25 cellular contexts compared by ENCODE assay signal in the genomic region with DNA sequence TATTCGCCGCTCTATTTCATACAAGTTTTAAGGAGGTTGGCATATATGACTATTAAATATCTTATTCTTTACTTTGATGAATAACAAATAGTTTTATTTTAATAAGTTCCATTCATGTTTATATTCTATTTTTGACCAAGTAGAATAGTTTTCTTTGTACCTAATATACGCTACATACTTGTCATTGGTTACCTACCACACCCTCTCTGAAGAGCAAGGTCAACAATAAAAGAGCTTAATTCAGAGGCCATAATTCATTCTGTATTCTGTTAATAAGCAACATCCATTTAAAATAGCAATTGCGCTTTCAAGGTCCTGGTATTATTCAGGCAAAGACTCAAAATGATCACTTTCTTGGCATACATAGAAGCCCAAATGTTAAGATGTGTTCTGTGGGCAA. TPM values are rescaled to one million over a fixed set of nuclear protein-coding genes. Genes with fewer than 3 reads are reported as not detected.
DNase-seq lines count a peak whose midpoint lies in the region; ATAC-seq, FAIRE-seq and TF ChIP-seq lines count a peak whose summit lies in the region.
"Had no signal": no experiment of that assay in that cellular context is flagged by ENCODE, and none has a peak within 500 bp of the region (broad histone marks: within the 10 kb centered on the region; RNA-seq: fewer than 3 reads in every experiment).

No MANE protein-coding gene starts in this region.

- H3K27ac Mint-ChIP-seq in T-helper 17 cell, result peak overlapping the region; percentile 70
- H3K27ac Mint-ChIP-seq: B cell; CD4-positive, CD25-positive, alpha-beta regulatory T cell; CD8-positive, alpha-beta T cell had no signal

- H2BK5ac ChIP-seq in H1 (ENCODE audit: low read depth, low read length), result peak overlapping the region; percentile 84; the same call in 1 of the 2 replicates

- H3K4me3 ChIP-seq in H1 (ENCODE audit: extremely low read depth in 1 of 4, insufficient read depth in 2 of 4, low read depth in 3 of 4, low read length in 4 of 4), result no peak overlapping the region
- no peak overlapping the region for H3K4me3 ChIP-seq in upper lobe of right lung
- no peak overlapping the region for H3K4me3 ChIP-seq in hepatocyte
- H3K4me3 ChIP-seq: BLaER1, GM12878 had no signal

- peak; percentile 19 for DNase-seq in NCI-H748 (lab: John Stamatoyannopoulos, UW; ENCODE audit: unreplicated experiment)
- no peak for DNase-seq in NCI-H748 treated with DMSO at 0.1 percent for 48 hours (lab: John Stamatoyannopoulos, UW)
- no peak for DNase-seq in T-helper 17 cell
- no peak for DNase-seq in H1 (ENCODE audit: low read depth in 1 of 2, low spot score in 2 of 2)
- no peak for DNase-seq in upper lobe of right lung
- no peak for DNase-seq in NCI-H1694 treated with DMSO at 0.1 percent for 48 hours (lab: John Stamatoyannopoulos, UW)
- no peak for DNase-seq in hepatocyte (ENCODE audit: low spot score)
- DNase-seq: CD4-positive, CD25-positive, alpha-beta regulatory T cell; CD8-positive, alpha-beta T cell; DMS 273 treated with DMSO at 0.1 percent for 48 hours; DMS79; EL; GDM1; GOT3; H7 had no signal

- no peak overlapping the region for H3K23ac ChIP-seq in H1 (ENCODE audit: insufficient read length)

- H4K20me1 ChIP-seq in H1 (replicated peaks in 1 of 2; ENCODE audit: control insufficient read depth in 1 of 2, insufficient read depth in 2 of 2, low read length in 2 of 2) (no peaks in the 10 kb centered on the region), hepatocyte (ENCODE audit: insufficient read depth, poor library complexity, severe bottlenecking) (no peaks in the 10 kb centered on the region)
- H4K20me1 ChIP-seq: BLaER1 had no signal

- peaks cover 12% of the 10 kb centered on the region for H3K4me1 Mint-ChIP-seq in T-helper 17 cell

- intact Hi-C loops in upper lobe of right lung (cut with DNase I), result no loop called here

- H2BK120ac ChIP-seq in H1 (replicated peaks; ENCODE audit: low read depth, low read length), result peak overlapping the region; percentile 83

- no peak overlapping the region for H3K4ac ChIP-seq in H1 (replicated peaks; ENCODE audit: insufficient read length, low read depth, low read length)

- H3K14ac ChIP-seq in H1 (ENCODE audit: insufficient read length), result no peak overlapping the region

- peak overlapping the region; percentile 93 for H4K91ac ChIP-seq in H1 (replicated peaks; ENCODE audit: insufficient read length, low read length)

- no peak for TF ChIP-seq POLR2A in H1 (IDR thresholded peaks at IDR 0.05; ENCODE audit: control extremely low read depth in 1 of 2, low read depth in 2 of 2, low read length in 2 of 2)

- H3K56ac ChIP-seq in H1 (replicated peaks; ENCODE audit: insufficient read length, low read depth, low read length), result no peak overlapping the region

- H3K79me2 ChIP-seq in H1 (ENCODE audit: control insufficient read depth in 1 of 2, insufficient read depth in 2 of 2, low read length in 2 of 2) (no peaks in the 10 kb centered on the region), hepatocyte (no peaks in the 10 kb centered on the region)

- peak overlapping the region; percentile 91; the same call in 1 of the 2 replicates for H2BK20ac ChIP-seq in H1 (ENCODE audit: low read length)

- TF ChIP-seq CTCF in H1 (IDR thresholded peaks at IDR 0.05; ENCODE audit: control extremely low read depth in 1 of 3, insufficient read depth in 1 of 3, low read depth in 1 of 3, low read length in 3 of 3) (no peak), upper lobe of right lung (IDR thresholded peaks at IDR 0.05) (no peak), hepatocyte (IDR thresholded peaks at IDR 0.05; ENCODE audit: poor library complexity) (no peak)

- H3K36me3 ChIP-seq in H1 (ENCODE audit: control insufficient read depth in 2 of 4, insufficient read depth in 4 of 4, low read length in 3 of 4) (no peaks in the 10 kb centered on the region), upper lobe of right lung (no peaks in the 10 kb centered on the region), hepatocyte (replicated peaks; ENCODE audit: insufficient read depth, low read depth) (no peaks in the 10 kb centered on the region)
- H3K36me3 ChIP-seq: BLaER1 had no signal

- H3K23me2 ChIP-seq in H1 (ENCODE audit: low read depth, low read length), result no peaks in the 10 kb centered on the region

- H2BK12ac ChIP-seq in H1 (ENCODE audit: low read depth, low read length), result peak overlapping the region; percentile 12; the same call in 1 of the 2 replicates

- H4K8ac ChIP-seq in H1 (ENCODE audit: extremely low read depth, insufficient read depth, low read length), result no peak overlapping the region

- H2AK5ac ChIP-seq in H1 (ENCODE audit: low read depth, low read length), result peak overlapping the region; percentile 58; the same call in 1 of the 2 replicates

- no peaks in the 10 kb centered on the region for H3K27me3 Mint-ChIP-seq in T-helper 17 cell
- H3K27me3 Mint-ChIP-seq: B cell; CD4-positive, CD25-positive, alpha-beta regulatory T cell had no signal

- no peaks in the 10 kb centered on the region for H3K79me1 ChIP-seq in H1 (ENCODE audit: low read depth, low read length)

- WGBS in H1 (ENCODE audit: extremely low coverage in 1 of 2, insufficient coverage in 1 of 2, insufficient read length in 1 of 2, insufficient replicate concordance in 2 of 2, low coverage in 1 of 2, low lambda C conversion rate in 2 of 2, missing lambda C conversion rate in 1 of 2), 2 experiments, result 89% methylated on average over 4 of the region's 4 CpGs; no CpG with 5 or more reads in 1 of the 2 experiments
- 97% methylated on average over 4 of the region's 4 CpGs for WGBS in hepatocyte (ENCODE audit: low lambda C conversion rate, missing lambda C conversion rate)

- ATAC-seq in T-helper 17 cell (no peak), upper lobe of right lung (peak; percentile 59), GM21786 (IDR thresholded peaks at IDR 0.05; ENCODE audit: unreplicated experiment) (no peak)
- ATAC-seq: CD8-positive, alpha-beta T cell; GM12878; HCT116 had no signal

- FAIRE-seq in H1 (lab: Jason Lieb, UNC), result no peak
- FAIRE-seq: A204.1, D721Med, GM12878, GM19239 had no signal

- no peaks in the 10 kb centered on the region for H3K36me3 Mint-ChIP-seq in T-helper 17 cell (ENCODE audit: low read depth)
- H3K36me3 Mint-ChIP-seq: CD4-positive, CD25-positive, alpha-beta regulatory T cell; CD8-positive, alpha-beta T cell had no signal

- H3K9me2 ChIP-seq in hepatocyte (replicated peaks; ENCODE audit: insufficient read depth), result no peaks in the 10 kb centered on the region

- H2BK15ac ChIP-seq in H1 (ENCODE audit: low read length), result no peak overlapping the region

- H3K9me3 ChIP-seq in T-helper 17 cell (ENCODE audit: control insufficient read depth, low read length, poor library complexity, severe bottlenecking), result no peaks in the 10 kb centered on the region
- no peaks in the 10 kb centered on the region for H3K9me3 ChIP-seq in H1 (ENCODE audit: insufficient read depth in 2 of 2, low read depth in 1 of 2, low read length in 1 of 2)
- H3K9me3 ChIP-seq in upper lobe of right lung, result no peaks in the 10 kb centered on the region
- no peaks in the 10 kb centered on the region for H3K9me3 ChIP-seq in hepatocyte (ENCODE audit: low read depth)
- H3K9me3 ChIP-seq: BLaER1 had no signal

- H2AFZ ChIP-seq in H1 (ENCODE audit: low read length) (no peak overlapping the region), hepatocyte (no peak overlapping the region)

- TF ChIP-seq EP300 in H1 (IDR thresholded peaks at IDR 0.05; ENCODE audit: borderline replicate concordance in 1 of 2, low read depth in 2 of 2, low read length in 2 of 2), result no peak

- no peak overlapping the region for H3K4me3 Mint-ChIP-seq in T-helper 17 cell
- H3K4me3 Mint-ChIP-seq: B cell; CD4-positive, CD25-positive, alpha-beta regulatory T cell; CD8-positive, alpha-beta T cell had no signal

- POLR2A ChIA-PET in H1 (lab: Charles Lee; ENCODE audit: partially characterized antibody), result interaction anchor here (1.1 kb wide), 1 partner anchor 9 kb away, joined by 3 read pairs; no protein-coding TSS in a partner anchor

- H3K18ac ChIP-seq in H1 (ENCODE audit: extremely low read depth, low read length), result peak overlapping the region; percentile 34; the same call in 1 of the 2 replicates

- no peak overlapping the region for H4K5ac ChIP-seq in H1 (ENCODE audit: insufficient read length, low read depth, low read length)

- H3K4me2 ChIP-seq in H1 (ENCODE audit: insufficient read depth in 1 of 2, low read depth in 2 of 2, low read length in 2 of 2) (no peak overlapping the region), hepatocyte (no peak overlapping the region)
- H3K4me2 ChIP-seq: BLaER1 had no signal

- CTCF ChIA-PET in H1 (lab: Charles Lee; ENCODE audit: partially characterized antibody), result interaction anchor here (1.5 kb wide), 1 partner anchor 215 kb away, joined by 3 read pairs; no protein-coding TSS in a partner anchor

- H3K27me3 ChIP-seq in H1 (replicated peaks in 1 of 4; ENCODE audit: control insufficient read depth in 3 of 4, extremely low read depth in 1 of 4, insufficient read depth in 3 of 4, low read length in 3 of 4) (no peaks in the 10 kb centered on the region), upper lobe of right lung (no peaks in the 10 kb centered on the region), hepatocyte (no peaks in the 10 kb centered on the region)
- H3K27me3 ChIP-seq: BLaER1 had no signal

- H3K9ac ChIP-seq in H1 (replicated peaks in 1 of 4; ENCODE audit: extremely low read depth in 1 of 4, low read depth in 3 of 4, low read length in 3 of 4), result no peak overlapping the region
- H3K9ac ChIP-seq: BLaER1 had no signal

- no peak for TF ChIP-seq RAD21 in H1 (IDR thresholded peaks at IDR 0.05 in 1 of 2, conservative IDR thresholded peaks at IDR 0.05 in 1 of 2; ENCODE audit: low read depth in 2 of 2, low read length in 2 of 2)

- H3K27ac ChIP-seq in H1 (ENCODE audit: low read depth, low read length) (no peak overlapping the region), upper lobe of right lung (no peak overlapping the region), hepatocyte (no peak overlapping the region)
- H3K27ac ChIP-seq: 22Rv1, BLaER1, C4-2B had no signal

- H3K4me1 ChIP-seq in H1 (replicated peaks in 1 of 4; ENCODE audit: control insufficient read depth in 3 of 4, insufficient read depth in 4 of 4, low read length in 3 of 4) (peaks cover 0 to 20% (median 10%) of the 10 kb centered on the region in 4 experiments; a peak in 5 of 7 replicates), upper lobe of right lung (peaks cover 9% of the 10 kb centered on the region), hepatocyte (ENCODE audit: insufficient read depth) (peaks cover 6% of the 10 kb centered on the region)
- H3K4me1 ChIP-seq: BLaER1 had no signal

RNA-seq across cellular contexts. Expression of a gene that starts 24.3 kb away (rescaled TPM):
- total RNA-seq in T-helper 17 cell, result 10 to 100 TPM; 77.9 to 88.3 TPM
- total RNA-seq in H1 (2021; fragmentation: NEBNext Ultra II Directional; extraction: Animal tissue kit (Norgen Biotek cat#: 25700)), result 202 and 217 TPM in 2 replicates
- 58.2 and 65.5 TPM in 2 replicates for polyA plus RNA-seq in H1 (2011; rRNA removed)
- 80.3 TPM for polyA plus RNA-seq in H1 (2011; cell fraction: cytosol; rRNA removed)
- 94.0 TPM for polyA plus RNA-seq in H1 (2011; cell fraction: nucleus; rRNA removed)
- polyA plus RNA-seq in H1 (2012, experiment 1 of 2), result 73.6 to 109 TPM (median 89.5 TPM) in 4 replicates
- 7.1 TPM for polyA plus RNA-seq in H1 (2012, experiment 2 of 2)
- polyA plus RNA-seq in H1 (2013, experiment 1 of 2), result 140 TPM
- 139 TPM for polyA plus RNA-seq in H1 (2013, experiment 2 of 2)
- 109 and 131 TPM in 2 replicates for polyA minus RNA-seq in H1 (2011; rRNA and poly(A)+ RNA removed)
- 86.8 TPM for polyA minus RNA-seq in H1 (2011; cell fraction: cytosol; rRNA and poly(A)+ RNA removed)
- 208 TPM for polyA minus RNA-seq in H1 (2011; cell fraction: nucleus; rRNA and poly(A)+ RNA removed)
- 86.2 TPM for total RNA-seq in upper lobe of right lung
- 54.8 and 74.5 TPM in 2 replicates for total RNA-seq in hepatocyte
- 73.7 and 80.2 TPM in 2 replicates for polyA plus RNA-seq in hepatocyte
